8 cellular contexts compared by ENCODE assay signal in genomic region chr9:126411948-126412284, GRCh38.
DNase-seq lines count a peak whose midpoint lies in the region; ATAC-seq, FAIRE-seq and TF ChIP-seq lines count a peak whose summit lies in the region.

No MANE protein-coding gene starts in this region.

- TF ChIP-seq CTCF in GM12878 (IDR thresholded peaks at IDR 0.05 in 2 of 3, conservative IDR thresholded peaks at IDR 0.05 in 1 of 3; ENCODE audit: control insufficient read depth in 2 of 3, extremely low read depth in 1 of 3, insufficient read depth in 1 of 3, low read depth in 3 of 3, low read length in 3 of 3) (no peak), heart left ventricle (IDR thresholded peaks at IDR 0.05) (no peak), PC-3 (conservative IDR thresholded peaks at IDR 0.05; ENCODE audit: low read depth, low read length) (no peak)

- no peaks in the 10 kb centered on the region for H3K9me3 Mint-ChIP-seq in CD8-positive, alpha-beta memory T cell

- RAD21 ChIA-PET in GM12878 (lab: Charles Lee; ENCODE audit: unreplicated experiment) = no interaction called here

- peak; percentile 31 for FAIRE-seq in GM12878 (lab: Jason Lieb, UNC)

- H2AFZ ChIP-seq in GM12878 (ENCODE audit: control insufficient read depth, low read depth, low read length) (peak overlapping the region; percentile 28; the same call in 1 of the 2 replicates), PC-3 (ENCODE audit: low read length) (no peak overlapping the region)

- no peak overlapping the region for H3K9ac ChIP-seq in GM12878 (ENCODE audit: control insufficient read depth, insufficient read depth, low read length)
- H3K9ac ChIP-seq in PC-3 (ENCODE audit: low read length) = no peak overlapping the region

- no peak overlapping the region for H3K27ac ChIP-seq in CD8-positive, alpha-beta memory T cell (ENCODE audit: low read depth, low read length)
- no peak overlapping the region; the same call in 1 of the 2 replicates for H3K27ac ChIP-seq in GM12878 (ENCODE audit: control insufficient read depth, insufficient read depth)
- peak overlapping the region in 1 of 12 donors; percentile 58 for H3K27ac ChIP-seq in heart left ventricle
- no peak overlapping the region for H3K27ac ChIP-seq in PC-3 (ENCODE audit: low read length)

- H3K27me3 Mint-ChIP-seq in CD8-positive, alpha-beta memory T cell = no peaks in the 10 kb centered on the region

- H3K36me3 ChIP-seq in CD8-positive, alpha-beta memory T cell (ENCODE audit: insufficient read depth, low read length) = no peaks in the 10 kb centered on the region
- no peaks in the 10 kb centered on the region for H3K36me3 ChIP-seq in GM12878 (ENCODE audit: control insufficient read depth in 2 of 2, insufficient read depth in 2 of 2, low read length in 1 of 2)
- H3K36me3 ChIP-seq in heart left ventricle = peaks cover 0 to 14% (median 6%) of the 10 kb centered on the region in 9 donors
- no peaks in the 10 kb centered on the region for H3K36me3 ChIP-seq in PC-3 (ENCODE audit: low read depth, low read length)

- SMC1A ChIA-PET in GM12878 (lab: Charles Lee; ENCODE audit: uncharacterized antibody, unreplicated experiment) = no interaction called here

- peaks cover 30% of the 10 kb centered on the region for H3K4me1 ChIP-seq in CD8-positive, alpha-beta memory T cell (ENCODE audit: insufficient read depth, low read length)
- H3K4me1 ChIP-seq in GM12878 (ENCODE audit: control insufficient read depth, insufficient read depth, low read length) (peaks cover 12% of the 10 kb centered on the region), heart left ventricle (peaks cover 0 to 26% (median 6%) of the 10 kb centered on the region in 12 donors), PC-3 (ENCODE audit: insufficient read depth, low read length) (peaks cover 10% of the 10 kb centered on the region)

- peak overlapping the region; percentile 77 to 93 (median 90) for H3K27ac Mint-ChIP-seq in CD8-positive, alpha-beta memory T cell

- in situ Hi-C loops in GM12878 (cut with MboI) = loop anchor here (10.0 kb wide), 1 partner anchor 63 kb away; no protein-coding TSS in a partner anchor

- intact Hi-C loops in GM12878 (cut with micrococcal nuclease; ENCODE audit: unreplicated experiment) (no loop called here), heart left ventricle (cut with DNase I) (no loop called here), PC-3 (cut with micrococcal nuclease) (no loop called here)

- H3K4me3 ChIP-seq in CD8-positive, alpha-beta memory T cell (ENCODE audit: low read length) = peak overlapping the region; percentile 31
- H3K4me3 ChIP-seq in GM12878 = peak overlapping the region; percentile 39; the same call in 1 of the 2 replicates
- no peak overlapping the region for H3K4me3 ChIP-seq in heart left ventricle
- no peak overlapping the region for H3K4me3 ChIP-seq in PC-3 (ENCODE audit: low read length)

- H3K4me3 Mint-ChIP-seq in CD8-positive, alpha-beta memory T cell = peak overlapping the region; percentile 56 to 88 (median 80)

- ATAC-seq in GM19452 (IDR thresholded peaks at IDR 0.05; ENCODE audit: unreplicated experiment) = peak; percentile 38
- peak; percentile 72 for ATAC-seq in GM12878
- no peak for ATAC-seq in activated CD4-positive, CD25-positive, alpha-beta regulatory T cell treated with anti-CD3 and anti-CD28 coated beads, Interleukin-2, amount 50 U/mL, for 24 hours
- no peak for ATAC-seq in HG02571 (IDR thresholded peaks at IDR 0.05; ENCODE audit: unreplicated experiment)
- ATAC-seq in heart left ventricle = no peak
- ATAC-seq in PC-3 = no peak

- no peaks in the 10 kb centered on the region for H3K9me2 ChIP-seq in PC-3 (replicated peaks; ENCODE audit: low read length)

- WGBS in GM12878 (ENCODE audit: insufficient coverage, insufficient replicate concordance, low lambda C conversion rate, missing lambda C conversion rate) = 0% methylated on average over 6 of the region's 6 CpGs
- WGBS in heart left ventricle, 4 donors = 85 to 97% (median 96%) methylated on average over 6 of the region's 6 CpGs

- no peaks in the 10 kb centered on the region for H3K27me3 ChIP-seq in CD8-positive, alpha-beta memory T cell (ENCODE audit: insufficient read depth, low read length, poor library complexity, severe bottlenecking)
- H3K27me3 ChIP-seq in GM12878 (replicated peaks in 1 of 2; ENCODE audit: control insufficient read depth in 2 of 2, insufficient read depth in 2 of 2, low read length in 1 of 2) (peaks cover 0 to 2% of the 10 kb centered on the region in 2 experiments; a peak in 2 of 4 replicates), heart left ventricle (no peaks in the 10 kb centered on the region), PC-3 (ENCODE audit: low read length) (no peaks in the 10 kb centered on the region)

- TF ChIP-seq EP300 in GM12878 (IDR thresholded peaks at IDR 0.05; ENCODE audit: borderline replicate concordance in 1 of 2, control insufficient read depth in 1 of 2, low read depth in 2 of 2, low read length in 2 of 2) = no peak

- TF ChIP-seq POLR2A in GM12878 (IDR thresholded peaks at IDR 0.05; ENCODE audit: low read depth, low read length) = no peak
- TF ChIP-seq POLR2A in heart left ventricle (IDR thresholded peaks at IDR 0.05) = no peak

- TF ChIP-seq RAD21 in GM12878 (IDR thresholded peaks at IDR 0.05; ENCODE audit: insufficient read depth, low read depth, low read length) = no peak

- CTCF ChIA-PET in CD8-positive, alpha-beta memory T cell (lab: Charles Lee) = interaction anchor here (1.3 to 1.8 kb wide), 3 partner anchors 14 to 79 kb away, joined by 4 to 6 read pairs (median 4); no protein-coding TSS in a partner anchor
- CTCF ChIA-PET in GM12878 (lab: Yijun Ruan, JAX) (interaction anchor here (0.6 kb wide), 1 partner anchor 161 kb away, joined by 3 read pairs; no protein-coding TSS in a partner anchor), PC-3 (lab: Charles Lee) (no interaction called here)

- DNase-seq in CD8-positive, alpha-beta memory T cell = no peak
- peak; percentile 68 for DNase-seq in NCI-H2029 (lab: John Stamatoyannopoulos, UW)
- DNase-seq in GM12878 (ENCODE audit: low read depth, low spot score) = no peak
- DNase-seq in heart left ventricle = no peak
- DNase-seq in PC-3 = no peak

- H3F3A ChIP-seq in PC-3 (ENCODE audit: low read length, unreplicated experiment) = no peaks in the 10 kb centered on the region

- H3K4me2 ChIP-seq in GM12878 (ENCODE audit: control insufficient read depth, insufficient read depth) (peak overlapping the region; percentile 84), PC-3 (ENCODE audit: low read length) (no peak overlapping the region)

- POLR2A ChIA-PET in CD8-positive, alpha-beta memory T cell (lab: Charles Lee) = no interaction called here
- POLR2A ChIA-PET in GM12878 (lab: Charles Lee) (no interaction called here), PC-3 (lab: Charles Lee; ENCODE audit: unreplicated experiment) (no interaction called here)

- H3K79me2 ChIP-seq in GM12878 (ENCODE audit: control insufficient read depth, insufficient read depth, low read length) (no peaks in the 10 kb centered on the region), PC-3 (ENCODE audit: low read length) (no peaks in the 10 kb centered on the region)

- BruUV-seq in GM12878 (replicated peaks; lab: Mats Ljungman, UMichigan) = no TSS peak
- BruUV-seq in PC-3 (replicated peaks; lab: Mats Ljungman, UMichigan) = no TSS peak

- no peaks in the 10 kb centered on the region for H3K9me3 ChIP-seq in CD8-positive, alpha-beta memory T cell (ENCODE audit: low read length)
- no peaks in the 10 kb centered on the region; the same call in 1 of the 3 replicates for H3K9me3 ChIP-seq in GM12878 (replicated peaks; ENCODE audit: control insufficient read depth, insufficient read depth, low read length)
- no peaks in the 10 kb centered on the region for H3K9me3 ChIP-seq in heart left ventricle
- no peaks in the 10 kb centered on the region for H3K9me3 ChIP-seq in PC-3 (ENCODE audit: low read length)

- H4K20me1 ChIP-seq in GM12878 (ENCODE audit: control insufficient read depth, insufficient read depth) (no peaks in the 10 kb centered on the region), PC-3 (ENCODE audit: low read length) (no peaks in the 10 kb centered on the region)

- peaks cover 4 to 42% (median 6%) of the 10 kb centered on the region in 3 donors for H3K36me3 Mint-ChIP-seq in CD8-positive, alpha-beta memory T cell

- peaks cover 33 to 59% (median 37%) of the 10 kb centered on the region in 3 donors for H3K4me1 Mint-ChIP-seq in CD8-positive, alpha-beta memory T cell

TF ChIP-seq in GM12878, 131 proteins besides CTCF, POLR2A, EP300 and RAD21:
- TF ChIP-seq IKZF1 (conservative IDR thresholded peaks at IDR 0.05) (0 out of 2 replicates have a peak, but pooled peaks have one; percentile 13), RFX5 (IDR thresholded peaks at IDR 0.05; ENCODE audit: low read depth, low read length) (no peak)

Comparison
In these comparisons a context has a peak if more than half of its experiments do, and no peak if none do; other contexts are left out.
1. H3K4me3 ChIP-seq: peak in CD8-positive, alpha-beta memory T cell (single experiment) and GM12878 (single experiment); none in heart left ventricle (0 of 12) and PC-3 (single experiment).
2. ATAC-seq: peak in GM19452 (single experiment) and GM12878 (single experiment); none in activated CD4-positive, CD25-positive, alpha-beta regulatory T cell treated with anti-CD3 and anti-CD28 coated beads, Interleukin-2, amount 50 U/mL, for 24 hours (0 of 2), HG02571 (single experiment), heart left ventricle (0 of 4) and PC-3 (single experiment).